Comparison of ENCODE assay signal across 24 cellular contexts in the genomic region with DNA sequence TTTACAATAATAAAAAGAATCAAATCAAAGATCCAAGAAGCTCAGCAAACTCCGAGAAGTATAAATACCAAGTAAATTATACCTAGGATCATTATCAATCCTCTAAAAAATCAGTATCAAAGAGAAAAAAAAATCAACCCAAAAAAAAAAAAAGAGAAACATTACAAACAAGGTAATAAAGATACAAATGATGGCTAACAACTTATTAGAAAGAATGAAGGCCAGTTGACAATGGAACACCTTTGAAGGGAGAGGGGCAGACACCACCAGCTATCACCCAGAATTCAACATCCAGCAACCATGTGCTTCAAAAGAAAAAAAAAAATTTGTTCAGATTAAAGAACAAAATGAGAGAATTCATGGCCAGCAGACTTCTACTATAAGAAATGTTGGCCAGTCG.
"Had no signal": no experiment of that assay in that cellular context is flagged by ENCODE, and none has a peak within 500 bp of the region (broad histone marks: within the 10 kb centered on the region; RNA-seq: fewer than 3 reads in every experiment).

No MANE protein-coding gene starts in this region.

- H3K27ac ChIP-seq: KMS-11, SJSA1, SK-N-MC had no signal

- H3K4me3 ChIP-seq: SJSA1, SK-N-MC had no signal

- FAIRE-seq: HepG2, RCC 7860 had no signal

- H3K9me3 ChIP-seq: SJSA1 had no signal

- H3K4me2 ChIP-seq: KMS-11 had no signal

- H3K4me1 ChIP-seq: SJSA1 had no signal

- H3K27me3 ChIP-seq: SJSA1 had no signal

- ATAC-seq: HepG2 had no signal

- DNase-seq: IMR-90, Kasumi-1, MM.1S, NCI-H1092 treated with DMSO at 0.1 percent for 48 hours, NCI-H1436, NCI-H187, NCI-H2029, NCI-H2081 treated with DMSO at 0.1 percent for 48 hours, NCI-H2171, NCI-H226, NCI-H446, NCI-H510A, NCI-H524 treated with DMSO at 0.1 percent for 48 hours, NCI-H69, NCI-H774, Right ventricle myocardium superior, RPMI8226, SIG-M5, SW 1271 had no signal

- H3K9ac ChIP-seq: KMS-11 had no signal
